Comparison of ENCODE assay signal across 29 cellular contexts in genomic region chr1:182972821-182973220, GRCh38. TPM values are rescaled to one million over a fixed set of nuclear protein-coding genes. Genes with fewer than 3 reads are reported as not detected.
"Had no signal": no experiment of that assay in that cellular context is flagged by ENCODE, and none has a peak within 500 bp of the region (broad histone marks: within the 10 kb centered on the region; RNA-seq: fewer than 3 reads in every experiment).

No MANE protein-coding gene starts in this region.

- H3K9me3 Mint-ChIP-seq: activated naive CD4-positive, alpha-beta T cell treated with anti-CD3 and anti-CD28 coated beads, Interleukin-2, amount 50 U/mL, for 72 hours; activated T-cell treated with anti-CD3 and anti-CD28 coated beads, Interleukin-2, amount 50 U/mL, for 72 hours; brain; memory B cell; naive thymus-derived CD8-positive, alpha-beta T cell; stimulated activated effector memory CD8-positive, alpha-beta T cell treated with anti-CD3 and anti-CD28 coated beads, Interleukin-12 subunit alpha, Interleukin-12 subunit beta, amount 100 ng/mL, for 72 hours; stimulated activated naive CD8-positive, alpha-beta T cell treated with anti-CD3 and anti-CD28 coated beads, Interleukin-15, amount 100 ng/mL, for 72 hours had no signal

- H3K4me3 ChIP-seq: coronary artery, dorsolateral prefrontal cortex, sigmoid colon, thyroid gland, upper lobe of right lung had no signal

- H3K4me1 Mint-ChIP-seq: memory B cell; naive thymus-derived CD8-positive, alpha-beta T cell; stimulated activated effector memory CD8-positive, alpha-beta T cell treated with anti-CD3 and anti-CD28 coated beads, Interleukin-12 subunit alpha, Interleukin-12 subunit beta, amount 100 ng/mL, for 72 hours; stimulated activated naive CD8-positive, alpha-beta T cell treated with anti-CD3 and anti-CD28 coated beads, Interleukin-15, amount 100 ng/mL, for 72 hours had no signal

- H3K36me3 ChIP-seq: sigmoid colon, thyroid gland, upper lobe of right lung had no signal

- H3K4me3 Mint-ChIP-seq: activated T-cell treated with anti-CD3 and anti-CD28 coated beads, Interleukin-2, amount 50 U/mL, for 72 hours; memory B cell; naive thymus-derived CD8-positive, alpha-beta T cell; stimulated activated effector memory CD8-positive, alpha-beta T cell treated with anti-CD3 and anti-CD28 coated beads, Interleukin-12 subunit alpha, Interleukin-12 subunit beta, amount 100 ng/mL, for 72 hours; stimulated activated naive CD8-positive, alpha-beta T cell treated with anti-CD3 and anti-CD28 coated beads, Interleukin-15, amount 100 ng/mL, for 72 hours had no signal

- H3K9me3 ChIP-seq: sigmoid colon, thyroid gland, upper lobe of right lung had no signal

- H3K36me3 Mint-ChIP-seq: activated naive CD4-positive, alpha-beta T cell treated with anti-CD3 and anti-CD28 coated beads, Interleukin-2, amount 50 U/mL, for 72 hours; brain; memory B cell; naive thymus-derived CD8-positive, alpha-beta T cell; stimulated activated effector memory CD8-positive, alpha-beta T cell treated with anti-CD3 and anti-CD28 coated beads, Interleukin-12 subunit alpha, Interleukin-12 subunit beta, amount 100 ng/mL, for 72 hours had no signal

- H3K27ac ChIP-seq: coronary artery, dorsolateral prefrontal cortex, sigmoid colon, thyroid gland, upper lobe of right lung, VCaP had no signal

- H3K27me3 Mint-ChIP-seq: brain, memory B cell had no signal

- ATAC-seq: activated naive CD4-positive, alpha-beta T cell treated with anti-CD3 and anti-CD28 coated beads, Interleukin-2, amount 50 U/mL, for 72 hours; activated T-cell treated with anti-CD3 and anti-CD28 coated beads, Interleukin-2, amount 50 U/mL, for 72 hours; left colon; naive thymus-derived CD8-positive, alpha-beta T cell; stimulated activated effector memory CD8-positive, alpha-beta T cell treated with anti-CD3 and anti-CD28 coated beads, Interleukin-12 subunit alpha, Interleukin-12 subunit beta, amount 100 ng/mL, for 72 hours; stimulated activated naive CD8-positive, alpha-beta T cell treated with anti-CD3 and anti-CD28 coated beads, Interleukin-15, amount 100 ng/mL, for 72 hours; upper lobe of right lung had no signal

- H3K4me1 ChIP-seq: sigmoid colon, thyroid gland, upper lobe of right lung had no signal

- H3K27ac Mint-ChIP-seq: activated naive CD4-positive, alpha-beta T cell treated with anti-CD3 and anti-CD28 coated beads, Interleukin-2, amount 50 U/mL, for 72 hours; activated T-cell treated with anti-CD3 and anti-CD28 coated beads, Interleukin-2, amount 50 U/mL, for 72 hours; memory B cell; naive thymus-derived CD8-positive, alpha-beta T cell; stimulated activated effector memory CD8-positive, alpha-beta T cell treated with anti-CD3 and anti-CD28 coated beads, Interleukin-12 subunit alpha, Interleukin-12 subunit beta, amount 100 ng/mL, for 72 hours; stimulated activated naive CD8-positive, alpha-beta T cell treated with anti-CD3 and anti-CD28 coated beads, Interleukin-15, amount 100 ng/mL, for 72 hours had no signal

- H3K27me3 ChIP-seq: dorsolateral prefrontal cortex, sigmoid colon, thyroid gland, upper lobe of right lung had no signal

- DNase-seq: activated CD4-positive, alpha-beta T cell treated with anti-CD3 and anti-CD28 coated beads for 4 hours; activated CD4-positive, alpha-beta T cell treated with anti-CD3 and anti-CD28 coated beads, Interleukin-2, amount 50 U/mL, for 4 hours; activated naive CD4-positive, alpha-beta T cell; activated T-cell treated with anti-CD3 and anti-CD28 coated beads for 4 hours; activated T-cell treated with anti-CD3 and anti-CD28 coated beads, Interleukin-2, amount 50 U/mL, for 72 hours; dorsolateral prefrontal cortex; effector memory CD4-positive, alpha-beta T cell; erythroblast; head of caudate nucleus; hippocampal formation; left colon; naive thymus-derived CD8-positive, alpha-beta T cell; posterior cingulate gyrus; sigmoid colon; small intestine; stimulated activated CD4-positive, alpha-beta T cell treated with anti-CD3 and anti-CD28 coated beads, Interleukin-4, amount 100 ng/mL, for 24 hours; stimulated activated naive CD8-positive, alpha-beta T cell treated with anti-CD3 and anti-CD28 coated beads, Interleukin-15, amount 100 ng/mL, for 72 hours; thyroid gland; upper lobe of right lung had no signal

RNA-seq across cellular contexts. Expression of gene SHCBP1L, which starts 19.9 kb away (rescaled TPM):
- total RNA-seq: activated naive CD4-positive, alpha-beta T cell treated with anti-CD3 and anti-CD28 coated beads, Interleukin-2, amount 50 U/mL, for 72 hours; activated T-cell treated with anti-CD3 and anti-CD28 coated beads, Interleukin-2, amount 50 U/mL, for 72 hours; cardiac septum; left colon; naive thymus-derived CD8-positive, alpha-beta T cell; osteoblast; sigmoid colon; T-helper 1 cell treated with Interleukin-12 subunit alpha and Interleukin-12 subunit beta and Interleukin-4 antibody, amounts not matched to agents 30 ng/mL and 1 ng/mL, for 36 hours; upper lobe of right lung had no signal
- polyA plus RNA-seq: keratinocyte; naive thymus-derived CD8-positive, alpha-beta T cell; sigmoid colon; small intestine had no signal

RNA-seq across cellular contexts. Expression of gene LAMC1, which starts 50.4 kb away (rescaled TPM):
- total RNA-seq: activated naive CD4-positive, alpha-beta T cell treated with anti-CD3 and anti-CD28 coated beads, Interleukin-2, amount 50 U/mL, for 72 hours had no signal
- polyA plus RNA-seq: naive thymus-derived CD8-positive, alpha-beta T cell had no signal
